Comparison of ENCODE assay signal across 16 cellular contexts in the genomic region with DNA sequence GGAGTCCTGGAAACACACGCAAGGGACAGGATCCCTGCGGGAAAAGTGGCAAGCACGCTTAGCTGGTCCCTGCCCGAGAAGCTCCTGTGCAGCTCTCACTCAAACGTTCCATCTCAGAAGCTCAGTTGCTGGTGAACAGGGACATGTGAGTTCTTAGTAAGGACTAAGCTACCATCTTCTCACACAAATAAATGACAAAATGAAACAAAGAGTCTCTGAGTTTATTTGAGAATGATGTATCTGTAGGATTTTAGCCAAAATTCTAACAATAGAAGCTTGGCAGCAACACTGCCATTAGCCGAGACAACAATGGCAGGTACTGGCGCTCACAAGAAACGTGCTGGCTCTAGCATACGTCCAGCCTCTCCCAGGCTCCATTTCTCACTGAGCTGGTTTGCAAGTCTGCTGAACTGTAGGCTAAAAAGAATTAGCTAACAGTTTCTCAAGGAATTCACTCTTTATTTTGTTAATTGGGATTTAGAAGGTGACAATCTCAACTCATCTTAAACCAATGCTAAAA.
"Had no signal": no experiment of that assay in that cellular context is flagged by ENCODE, and none has a peak within 500 bp of the region (broad histone marks: within the 10 kb centered on the region; RNA-seq: fewer than 3 reads in every experiment).

No MANE protein-coding gene starts in this region.

- H3K27ac ChIP-seq: cardiac muscle cell, coronary artery, right lobe of liver, tibial nerve, vagina had no signal

- DNase-seq: activated CD4-positive, alpha-beta T cell treated with anti-CD3 and anti-CD28 coated beads, Interleukin-2, amount 50 U/mL, for 1 hour; activated CD4-positive, CD25-positive, alpha-beta regulatory T cell; activated naive CD4-positive, alpha-beta T cell treated with anti-CD3 and anti-CD28 coated beads for 36 hours; activated T-cell treated with anti-CD3 and anti-CD28 coated beads for 4 hours; hippocampal formation; naive B cell; posterior cingulate gyrus; right lobe of liver; T-helper 17 cell had no signal

- H3K4me1 ChIP-seq: tibial nerve, vagina had no signal

- H3K27me3 ChIP-seq: cardiac muscle cell, right lobe of liver, tibial nerve, vagina had no signal

- ATAC-seq: activated T-helper 17 cell treated with anti-CD3 and anti-CD28 coated beads, Interleukin-2, amount 50 U/mL, for 72 hours; right lobe of liver; stimulated activated memory B cell treated with anti-CD40 and anti-IgM and Interleukin-4, amounts not matched to agents 10 μg/mL and 1 μg/mL and 100 μg/mL, for 72 hours; T-helper 17 cell had no signal

- H3K4me3 ChIP-seq: cardiac muscle cell, coronary artery, lung, right lobe of liver, tibial nerve, vagina had no signal

- H3K9me3 ChIP-seq: right lobe of liver, tibial nerve, vagina had no signal
